Comparison of ENCODE assay signal across 31 cellular contexts in genomic region chr7:149427893-149428292, GRCh38. TPM values are rescaled to one million over a fixed set of nuclear protein-coding genes. Genes with fewer than 3 reads are reported as not detected.
A peak's percentile ranks its signal among the peaks of the same experiment; 100 is the strongest.
DNase-seq lines count a peak whose midpoint lies in the region; ATAC-seq, FAIRE-seq and TF ChIP-seq lines count a peak whose summit lies in the region.
"Had no signal": no experiment of that assay in that cellular context is flagged by ENCODE, and none has a peak within 500 bp of the region (broad histone marks: within the 10 kb centered on the region; RNA-seq: fewer than 3 reads in every experiment).

No MANE protein-coding gene starts in this region.

- peaks cover 4% of the 10 kb centered on the region for H3K27me3 Mint-ChIP-seq in glutamatergic neuron (ENCODE audit: unreplicated experiment)
- H3K27me3 Mint-ChIP-seq: B cell; CD4-positive, alpha-beta memory T cell; CD4-positive, alpha-beta T cell; CD4-positive, CD25-positive, alpha-beta regulatory T cell; CD8-positive, alpha-beta memory T cell had no signal

- POLR2A ChIA-PET in K562 (lab: Yijun Ruan, JAX) = interaction anchor here (1.0 to 1.2 kb wide), 2 partner anchors 67 to 281 kb away, joined by 3 to 5 read pairs; partner anchors contain the start of gene ZNF398

- no peak overlapping the region for H3K4me3 Mint-ChIP-seq in glutamatergic neuron (ENCODE audit: unreplicated experiment)
- H3K4me3 Mint-ChIP-seq: B cell; CD14-positive monocyte; CD4-positive, alpha-beta memory T cell; CD4-positive, alpha-beta T cell; CD4-positive, CD25-positive, alpha-beta regulatory T cell; CD8-positive, alpha-beta memory T cell; CD8-positive, alpha-beta T cell had no signal

- H3K36me3 ChIP-seq in K562 (ENCODE audit: control insufficient read depth, insufficient read depth, low read length) (peaks cover 19% of the 10 kb centered on the region; the same call in 1 of the 3 replicates), osteoblast (ENCODE audit: insufficient read depth, low read length) (peaks cover 5% of the 10 kb centered on the region)

- peaks cover 0 to 7% of the 10 kb centered on the region in 2 experiments; a peak in 3 of 5 replicates for H3K4me1 ChIP-seq in K562 (replicated peaks in 1 of 2; ENCODE audit: control insufficient read depth in 2 of 2, insufficient read depth in 2 of 2, low read length in 2 of 2)
- no peaks in the 10 kb centered on the region for H3K4me1 ChIP-seq in osteoblast (ENCODE audit: insufficient read depth, low read length)
- H3K4me1 ChIP-seq: A549 had no signal

- peaks cover 15% of the 10 kb centered on the region for H3K4me1 Mint-ChIP-seq in glutamatergic neuron (ENCODE audit: low read depth, unreplicated experiment)

- BruUV-seq in K562 (replicated peaks; lab: Mats Ljungman, UMichigan) = no TSS peak

- H3K9me3 Mint-ChIP-seq in glutamatergic neuron (ENCODE audit: unreplicated experiment) = peaks cover 4% of the 10 kb centered on the region
- H3K9me3 Mint-ChIP-seq: CD4-positive, alpha-beta memory T cell; CD4-positive, alpha-beta T cell; CD4-positive, CD25-positive, alpha-beta regulatory T cell; CD8-positive, alpha-beta memory T cell; CD8-positive, alpha-beta T cell had no signal

- H3K27me3 ChIP-seq in K562 (ENCODE audit: control insufficient read depth in 2 of 2, insufficient read depth in 2 of 2, low read length in 2 of 2) = no peaks in the 10 kb centered on the region
- no peaks in the 10 kb centered on the region for H3K27me3 ChIP-seq in osteoblast (ENCODE audit: insufficient read depth, low read length)
- H3K27me3 ChIP-seq: BE2C had no signal

- H3K4me3 ChIP-seq in K562 = no peak overlapping the region
- no peak overlapping the region for H3K4me3 ChIP-seq in osteoblast (ENCODE audit: insufficient read depth, low read length)
- H3K4me3 ChIP-seq: A549; BLaER1; BLaER1 treated with 17β-estradiol and CSF1 and Interleukin-3, amounts not matched to agents 10 nM and 100 nM had no signal

- H3K4me2 ChIP-seq in K562 (ENCODE audit: insufficient read depth, low read length) (no peak overlapping the region), osteoblast (ENCODE audit: insufficient read depth, low read length) (no peak overlapping the region)
- H3K4me2 ChIP-seq: A549; BLaER1; BLaER1 treated with 17β-estradiol and CSF1 and Interleukin-3, amounts not matched to agents 10 nM and 100 nM had no signal

- ATAC-seq in K562 (no peak), GM21528 (IDR thresholded peaks at IDR 0.05; ENCODE audit: low FRiP score, unreplicated experiment) (no peak)
- ATAC-seq: A549; CD8-positive, alpha-beta T cell had no signal

- no peak for TF ChIP-seq RAD21 in K562 (CRISPR knock-in tag; conservative IDR thresholded peaks at IDR 0.05 in 1 of 2, IDR thresholded peaks at IDR 0.05 in 1 of 2)

- FAIRE-seq in K562 (lab: Jason Lieb, UNC) = peak; percentile 51
- FAIRE-seq: A204.1 had no signal

- TF ChIP-seq POLR2A in K562 (conservative IDR thresholded peaks at IDR 0.05) = no peak

- H3K27ac Mint-ChIP-seq in glutamatergic neuron (ENCODE audit: unreplicated experiment) = peak overlapping the region; percentile 35
- H3K27ac Mint-ChIP-seq: B cell; CD4-positive, alpha-beta T cell; CD4-positive, CD25-positive, alpha-beta regulatory T cell; CD8-positive, alpha-beta T cell had no signal

- CTCF ChIA-PET in K562 (lab: Yijun Ruan, JAX; ENCODE audit: low intra/inter-chr PET ratio) = no interaction called here

- H3K27ac ChIP-seq in K562 (ENCODE audit: extremely low read depth, low read depth, low read length) = no peak overlapping the region
- H3K27ac ChIP-seq in osteoblast (ENCODE audit: low read depth, low read length) = no peak overlapping the region
- H3K27ac ChIP-seq: 22Rv1; A549; BLaER1; BLaER1 treated with 17β-estradiol and CSF1 and Interleukin-3, amounts not matched to agents 10 nM and 100 nM; C4-2B had no signal

- intact Hi-C loops in K562 (cut with micrococcal nuclease) = loop anchor here (10.0 kb wide), 1 partner anchor 197 kb away; no protein-coding TSS in a partner anchor

- H4K20me1 ChIP-seq in K562 (replicated peaks; ENCODE audit: control insufficient read depth, insufficient read depth, low read length) (no peaks in the 10 kb centered on the region), osteoblast (ENCODE audit: insufficient read depth, low read length) (no peaks in the 10 kb centered on the region)

- in situ Hi-C loops in K562 (cut with MboI) = no loop called here

- WGBS in K562 (ENCODE audit: insufficient coverage, low coverage, missing lambda C conversion rate) = 48% methylated on average over 2 of the region's 2 CpGs

- no peak for TF ChIP-seq EP300 in K562 (IDR thresholded peaks at IDR 0.05; ENCODE audit: low read length)

- DNase-seq in K562 (ENCODE audit: extremely low read depth in 1 of 4, low spot score in 3 of 4) = no peak
- DNase-seq in glutamatergic neuron = no peak
- DNase-seq in osteoblast (ENCODE audit: insufficient read length, low spot score, missing footprints) = peak; percentile 72
- no peak for DNase-seq in NCI-H774 (lab: John Stamatoyannopoulos, UW)
- DNase-seq in DMS79 treated with DMSO at 0.1 percent for 48 hours (lab: John Stamatoyannopoulos, UW) = no peak
- DNase-seq: 8988T; ACHN; AML-193; Caco-2; Calu3; CD4-positive, alpha-beta memory T cell; CD4-positive, alpha-beta T cell; CD4-positive, CD25-positive, alpha-beta regulatory T cell; CD8-positive, alpha-beta memory T cell; CD8-positive, alpha-beta T cell; COR-L47; DMS 273 treated with DMSO at 0.1 percent for 48 hours; DMS153; DMS79; DND-41; EL had no signal

- TF ChIP-seq CTCF in K562 (IDR thresholded peaks at IDR 0.05 in 2 of 3, conservative IDR thresholded peaks at IDR 0.05 in 1 of 3; ENCODE audit: insufficient read depth in 2 of 3, low read depth in 1 of 3, low read length in 3 of 3) = no peak
- TF ChIP-seq CTCF in glutamatergic neuron (IDR thresholded peaks at IDR 0.05; ENCODE audit: partially characterized antibody, unreplicated experiment) = no peak
- TF ChIP-seq CTCF in osteoblast (IDR thresholded peaks at IDR 0.05; ENCODE audit: extremely low read depth, low read depth, low read length) = no peak

- peaks cover 10% of the 10 kb centered on the region for H3K36me3 Mint-ChIP-seq in glutamatergic neuron (ENCODE audit: unreplicated experiment)

- H3K9me1 ChIP-seq in K562 (ENCODE audit: control insufficient read depth, insufficient read depth, low read length) = no peaks in the 10 kb centered on the region

- H3K79me2 ChIP-seq in K562 (ENCODE audit: control insufficient read depth, insufficient read depth, low read length) (no peaks in the 10 kb centered on the region), osteoblast (ENCODE audit: insufficient read depth, low read length) (no peaks in the 10 kb centered on the region)

- H2AFZ ChIP-seq in K562 (ENCODE audit: low read depth, low read length) (no peak overlapping the region), osteoblast (ENCODE audit: low read length) (no peak overlapping the region)

- no peaks in the 10 kb centered on the region for H3K9me3 ChIP-seq in K562 (replicated peaks; ENCODE audit: control insufficient read depth, insufficient read depth, low read depth, low read length)
- H3K9me3 ChIP-seq in osteoblast (ENCODE audit: low read depth, low read length) = no peaks in the 10 kb centered on the region
- H3K9me3 ChIP-seq: A549, BE2C, Caco-2 had no signal

- no peak overlapping the region for H3K9ac ChIP-seq in K562 (ENCODE audit: insufficient read depth in 1 of 2, low read depth in 2 of 2, low read length in 2 of 2)
- H3K9ac ChIP-seq: BLaER1; BLaER1 treated with 17β-estradiol and CSF1 and Interleukin-3, amounts not matched to agents 10 nM and 100 nM had no signal

TF ChIP-seq in K562, 482 proteins besides CTCF, POLR2A, EP300 and RAD21:
- TF ChIP-seq FOXP4 (CRISPR knock-in tag; IDR thresholded peaks at IDR 0.05; ENCODE audit: borderline replicate concordance) = no peak
- peak; percentile 47 for TF ChIP-seq ESRRA (IDR thresholded peaks at IDR 0.05; ENCODE audit: borderline replicate concordance, low read depth)
- no peak for TF ChIP-seq CBX5 (IDR thresholded peaks at IDR 0.05; ENCODE audit: borderline replicate concordance, low read depth)
- peak; percentile 53 for TF ChIP-seq RBM25 (IDR thresholded peaks at IDR 0.05; ENCODE audit: low read depth, low read length, severe bottlenecking)

RNA-seq across cellular contexts. Expression of gene ZNF777, which starts 33.0 kb away (rescaled TPM):
- total RNA-seq in K562 (2011; cell fraction: chromatin; rRNA removed; ENCODE audit: low replicate concordance) = 5.2 and 9.7 TPM in 2 replicates
- total RNA-seq in K562 (2011; cell fraction: nucleolus; rRNA removed) = 7.9 and 8.3 TPM in 2 replicates
- 4.2 and 6.0 TPM in 2 replicates for total RNA-seq in K562 (2011; cell fraction: nucleoplasm; rRNA removed)
- total RNA-seq in K562 (2014; rRNA removed) = 17.8 and 19.8 TPM in 2 replicates
- 5.5 and 7.0 TPM in 2 replicates for total RNA-seq in K562 (2014; rRNA removed; fragmentation: Illumina TruSeq; extraction: Trizol)
- total RNA-seq in K562 (2015; rRNA removed; fragmentation: Illumina TruSeq; extraction: Trizol) = 9.0 and 10.6 TPM in 2 replicates
- total RNA-seq in K562 (2021) = 29.3 and 32.6 TPM in 2 replicates
- 5.5 and 7.8 TPM in 2 replicates for polyA plus RNA-seq in K562 (2011; rRNA removed)
- 10.5 and 18.7 TPM in 2 replicates for polyA plus RNA-seq in K562 (2011; cell fraction: cytosol; rRNA removed)
- 5.7 and 8.6 TPM in 2 replicates for polyA plus RNA-seq in K562 (2011; cell fraction: nucleus; rRNA removed)
- polyA plus RNA-seq in K562 (2012) = 15.3 and 16.5 TPM in 2 replicates
- polyA plus RNA-seq in K562 (2014; fragmentation: Illumina TruSeq; extraction: Trizol) = 17.5 and 18.8 TPM in 2 replicates
- polyA plus RNA-seq in K562 (2014; fragmentation: Nextera tagmentation; extraction: Ambion mirVana) = under 1 TPM; 0.11 to 0.13 TPM
- 15.0 and 17.5 TPM in 2 replicates for polyA plus RNA-seq in K562 (2014; rRNA removed)
- polyA minus RNA-seq in K562 (2011; rRNA and poly(A)+ RNA removed) = 7.3 and 9.3 TPM in 2 replicates
- polyA minus RNA-seq in K562 (2011; cell fraction: cytosol; rRNA and poly(A)+ RNA removed) = 12.0 and 21.2 TPM in 2 replicates
- 5.3 and 6.0 TPM in 2 replicates for polyA minus RNA-seq in K562 (2011; cell fraction: nucleus; rRNA and poly(A)+ RNA removed)
- 18.0 TPM for total RNA-seq in glutamatergic neuron (ENCODE audit: unreplicated experiment)
- total RNA-seq in osteoblast = 7.6 and 8.0 TPM in 2 replicates
